Comparison of ENCODE assay signal across 12 cellular contexts in genomic region chr4:179097741-179098140, GRCh38.
DNase-seq lines count a peak whose midpoint lies in the region; ATAC-seq and TF ChIP-seq lines count a peak whose summit lies in the region.
"Had no signal": no experiment of that assay in that cellular context is flagged by ENCODE, and none has a peak within 500 bp of the region (broad histone marks: within the 10 kb centered on the region; RNA-seq: fewer than 3 reads in every experiment).

No MANE protein-coding gene starts in this region.

- POLR2A ChIA-PET in WTC11 (lab: Charles Lee): interaction anchor here (0.5 kb wide), 1 partner anchor 11 kb away, joined by 3 read pairs; no protein-coding TSS in a partner anchor
- POLR2A ChIA-PET in naive thymus-derived CD4-positive, alpha-beta T cell (lab: Charles Lee): no interaction called here

- no peaks in the 10 kb centered on the region for H3K9me3 ChIP-seq in ovary
- no peaks in the 10 kb centered on the region for H3K9me3 ChIP-seq in naive thymus-derived CD4-positive, alpha-beta T cell (ENCODE audit: control insufficient read depth in 2 of 3, low read length in 3 of 3)

- no peak overlapping the region for H3K27ac Mint-ChIP-seq in WTC11
- no peak overlapping the region for H3K27ac Mint-ChIP-seq in naive thymus-derived CD4-positive, alpha-beta T cell
- H3K27ac Mint-ChIP-seq: activated CD8-positive, alpha-beta memory T cell treated with anti-CD3 and anti-CD28 coated beads, Interleukin-2, amount 10 ng/mL, durations not matched to agents 7 days and 5 days; activated naive CD8-positive, alpha-beta T cell treated with anti-CD3 and anti-CD28 coated beads, Interleukin-2, amount 50 U/mL, for 24 hours had no signal

- H3K27me3 Mint-ChIP-seq in WTC11 (ENCODE audit: low read depth): no peaks in the 10 kb centered on the region
- H3K27me3 Mint-ChIP-seq in naive thymus-derived CD4-positive, alpha-beta T cell: no peaks in the 10 kb centered on the region
- H3K27me3 Mint-ChIP-seq: activated CD8-positive, alpha-beta memory T cell treated with anti-CD3 and anti-CD28 coated beads, Interleukin-2, amount 10 ng/mL, durations not matched to agents 7 days and 5 days; activated naive CD8-positive, alpha-beta T cell treated with anti-CD3 and anti-CD28 coated beads, Interleukin-2, amount 50 U/mL, for 24 hours had no signal

- H3K4me1 ChIP-seq in ovary (ENCODE audit: insufficient read depth): no peaks in the 10 kb centered on the region
- no peaks in the 10 kb centered on the region for H3K4me1 ChIP-seq in naive thymus-derived CD4-positive, alpha-beta T cell (ENCODE audit: control insufficient read depth in 2 of 2, insufficient read depth in 2 of 2, low read length in 2 of 2)

- H3K36me3 Mint-ChIP-seq in WTC11: no peaks in the 10 kb centered on the region
- no peaks in the 10 kb centered on the region for H3K36me3 Mint-ChIP-seq in naive thymus-derived CD4-positive, alpha-beta T cell
- H3K36me3 Mint-ChIP-seq: activated CD8-positive, alpha-beta memory T cell treated with anti-CD3 and anti-CD28 coated beads, Interleukin-2, amount 10 ng/mL, durations not matched to agents 7 days and 5 days had no signal

- TF ChIP-seq EP300 in ovary (IDR thresholded peaks at IDR 0.05): no peak

- no peak overlapping the region for H3K4me3 Mint-ChIP-seq in WTC11
- H3K4me3 Mint-ChIP-seq in naive thymus-derived CD4-positive, alpha-beta T cell: no peak overlapping the region
- H3K4me3 Mint-ChIP-seq: activated CD8-positive, alpha-beta memory T cell treated with anti-CD3 and anti-CD28 coated beads, Interleukin-2, amount 10 ng/mL, durations not matched to agents 7 days and 5 days; activated naive CD8-positive, alpha-beta T cell treated with anti-CD3 and anti-CD28 coated beads, Interleukin-2, amount 50 U/mL, for 24 hours had no signal

- H3K36me3 ChIP-seq in ovary: no peaks in the 10 kb centered on the region
- H3K36me3 ChIP-seq in naive thymus-derived CD4-positive, alpha-beta T cell (ENCODE audit: control insufficient read depth in 2 of 3, insufficient read depth in 3 of 3, low read length in 3 of 3): no peaks in the 10 kb centered on the region

- H3K27ac ChIP-seq in ovary: no peak overlapping the region
- no peak overlapping the region for H3K27ac ChIP-seq in naive thymus-derived CD4-positive, alpha-beta T cell (ENCODE audit: low read depth, low read length)

- intact Hi-C loops in ovary (cut with DNase I): no loop called here
- intact Hi-C loops in naive thymus-derived CD4-positive, alpha-beta T cell (cut with micrococcal nuclease): no loop called here

- CTCF ChIA-PET in WTC11 (lab: Charles Lee): no interaction called here
- CTCF ChIA-PET in naive thymus-derived CD4-positive, alpha-beta T cell (lab: Charles Lee): no interaction called here

- H3K27me3 ChIP-seq in ovary: no peaks in the 10 kb centered on the region
- H3K27me3 ChIP-seq in naive thymus-derived CD4-positive, alpha-beta T cell (ENCODE audit: control insufficient read depth in 2 of 2, insufficient read depth in 2 of 2, low read length in 2 of 2): no peaks in the 10 kb centered on the region

- no peak for TF ChIP-seq POLR2A in ovary (IDR thresholded peaks at IDR 0.05)

- DNase-seq in ELR (ENCODE audit: low read depth): peak; percentile 48
- peak; percentile 30 for DNase-seq in Jurkat, Clone E6-1 (ENCODE audit: low read depth, low spot score)
- DNase-seq in WTC11 (ENCODE audit: low spot score): peak; percentile 61
- DNase-seq in medulla oblongata (ENCODE audit: extremely low spot score): peak; percentile 4
- no peak for DNase-seq in ovary
- DNase-seq in naive thymus-derived CD4-positive, alpha-beta T cell: no peak
- DNase-seq: activated CD8-positive, alpha-beta memory T cell treated with anti-CD3 and anti-CD28 coated beads, Interleukin-2, amount 10 ng/mL, durations not matched to agents 7 days and 5 days; activated naive CD8-positive, alpha-beta T cell treated with anti-CD3 and anti-CD28 coated beads, Interleukin-2, amount 50 U/mL, for 24 hours; glutamatergic neuron; NCI-H1694 had no signal

- H3K9me3 Mint-ChIP-seq in WTC11: no peaks in the 10 kb centered on the region
- H3K9me3 Mint-ChIP-seq in naive thymus-derived CD4-positive, alpha-beta T cell: peaks cover 0 to 28% (median 9%) of the 10 kb centered on the region in 11 donors

- no peaks in the 10 kb centered on the region for H3K4me1 Mint-ChIP-seq in WTC11
- no peaks in the 10 kb centered on the region for H3K4me1 Mint-ChIP-seq in naive thymus-derived CD4-positive, alpha-beta T cell
- H3K4me1 Mint-ChIP-seq: activated CD8-positive, alpha-beta memory T cell treated with anti-CD3 and anti-CD28 coated beads, Interleukin-2, amount 10 ng/mL, durations not matched to agents 7 days and 5 days; activated naive CD8-positive, alpha-beta T cell treated with anti-CD3 and anti-CD28 coated beads, Interleukin-2, amount 50 U/mL, for 24 hours had no signal

- TF ChIP-seq CTCF in WTC11 (IDR thresholded peaks at IDR 0.05) (no peak), ovary (IDR thresholded peaks at IDR 0.05) (no peak)

- no peak for ATAC-seq in WTC11
- ATAC-seq in HG03571 (IDR thresholded peaks at IDR 0.05; ENCODE audit: unreplicated experiment): no peak
- no peak for ATAC-seq in HG02884 (IDR thresholded peaks at IDR 0.05; ENCODE audit: unreplicated experiment)
- no peak for ATAC-seq in naive thymus-derived CD4-positive, alpha-beta T cell
- ATAC-seq: activated CD8-positive, alpha-beta memory T cell treated with anti-CD3 and anti-CD28 coated beads, Interleukin-2, amount 10 ng/mL, durations not matched to agents 7 days and 5 days; activated naive CD8-positive, alpha-beta T cell treated with anti-CD3 and anti-CD28 coated beads, Interleukin-2, amount 50 U/mL, for 24 hours had no signal

- 0 to 2% (median 2%) methylated on average over 1 of the region's 1 CpG for WGBS in ovary, 3 donors

- H3K4me3 ChIP-seq in Jurkat, Clone E6-1 (ENCODE audit: low read length): no peak overlapping the region
- H3K4me3 ChIP-seq in ovary: no peak overlapping the region
- H3K4me3 ChIP-seq in naive thymus-derived CD4-positive, alpha-beta T cell (ENCODE audit: low read length): no peak overlapping the region

TF ChIP-seq in WTC11, 78 proteins besides CTCF, POLR2A, EP300 and RAD21:
- TF ChIP-seq ESRRA (CRISPR knock-in tag; IDR thresholded peaks at IDR 0.05; ENCODE audit: borderline replicate concordance) (no peak), NR3C1 (CRISPR knock-in tag; conservative IDR thresholded peaks at IDR 0.05; ENCODE audit: low read depth) (no peak), ELF4 (CRISPR knock-in tag; IDR thresholded peaks at IDR 0.05; ENCODE audit: low read depth) (no peak), RELA (CRISPR knock-in tag; IDR thresholded peaks at IDR 0.05; ENCODE audit: borderline replicate concordance) (no peak), SOX15 (CRISPR knock-in tag; IDR thresholded peaks at IDR 0.05) (no peak), NR2C2 (CRISPR knock-in tag; IDR thresholded peaks at IDR 0.05) (no peak), MLX (CRISPR knock-in tag; IDR thresholded peaks at IDR 0.05) (no peak)
- TF ChIP-seq, protein P1, sequence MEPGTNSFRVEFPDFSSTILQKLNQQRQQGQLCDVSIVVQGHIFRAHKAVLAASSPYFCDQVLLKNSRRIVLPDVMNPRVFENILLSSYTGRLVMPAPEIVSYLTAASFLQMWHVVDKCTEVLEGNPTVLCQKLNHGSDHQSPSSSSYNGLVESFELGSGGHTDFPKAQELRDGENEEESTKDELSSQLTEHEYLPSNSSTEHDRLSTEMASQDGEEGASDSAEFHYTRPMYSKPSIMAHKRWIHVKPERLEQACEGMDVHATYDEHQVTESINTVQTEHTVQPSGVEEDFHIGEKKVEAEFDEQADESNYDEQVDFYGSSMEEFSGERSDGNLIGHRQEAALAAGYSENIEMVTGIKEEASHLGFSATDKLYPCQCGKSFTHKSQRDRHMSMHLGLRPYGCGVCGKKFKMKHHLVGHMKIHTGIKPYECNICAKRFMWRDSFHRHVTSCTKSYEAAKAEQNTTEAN (CRISPR knock-in tag; IDR thresholded peaks at IDR 0.05): no peak

Comparison
In these comparisons a context has a peak if more than half of its experiments do, and no peak if none do; other contexts are left out.
1. DNase-seq: peak in ELR (single experiment), Jurkat, Clone E6-1 (single experiment), WTC11 (single experiment) and medulla oblongata (single experiment); none in ovary (0 of 5) and naive thymus-derived CD4-positive, alpha-beta T cell (0 of 9).